In genomic region chr20:51899674-51900073, GRCh38 we compare ENCODE assay signal across 1 cellular context.
TF ChIP-seq lines count a peak whose summit lies in the region.

No MANE protein-coding gene starts in this region.

TF ChIP-seq in A549, 52 proteins besides CTCF, POLR2A, EP300 and RAD21 (continued from another document):
- TF ChIP-seq REST (IDR thresholded peaks at IDR 0.05) (no peak), HOXB5 (CRISPR knock-in tag; IDR thresholded peaks at IDR 0.05) (no peak), CBX2 (IDR thresholded peaks at IDR 0.05; ENCODE audit: borderline replicate concordance, low read depth) (no peak), NR3C1 (IDR thresholded peaks at IDR 0.05) (no peak), HDAC2 (IDR thresholded peaks at IDR 0.05) (no peak), RFX5 (IDR thresholded peaks at IDR 0.05) (no peak), ELK1 (IDR thresholded peaks at IDR 0.05; ENCODE audit: low read depth, low read length) (no peak)
